ENCODE assay signal across 18 cellular contexts in genomic region chr2:191410646-191411436, GRCh38.
"Had no signal": no experiment of that assay in that cellular context is flagged by ENCODE, and none has a peak within 500 bp of the region (broad histone marks: within the 10 kb centered on the region; RNA-seq: fewer than 3 reads in every experiment).

No MANE protein-coding gene starts in this region.

- H3K36me3 ChIP-seq: ovary had no signal

- ATAC-seq: Right ventricle myocardium inferior; stimulated activated memory B cell treated with anti-CD40 and anti-IgM and Interleukin-4, amounts not matched to agents 10 μg/mL and 1 μg/mL and 100 μg/mL, for 72 hours; T-cell had no signal

- DNase-seq: activated CD4-positive, CD25-positive, alpha-beta regulatory T cell treated with anti-CD3 and anti-CD28 coated beads, Interleukin-2, amount 50 U/mL, for 72 hours; activated naive CD4-positive, alpha-beta T cell; activated naive CD8-positive, alpha-beta T cell treated with anti-CD3 and anti-CD28 coated beads, Interleukin-2, amount 10 ng/mL, durations not matched to agents 7 days and 5 days; body of pancreas; caudate nucleus; effector CD8-positive, alpha-beta T cell; hypothalamus; kidney glomerular epithelial cell; ovary; stimulated activated CD4-positive, alpha-beta T cell treated with anti-CD3 and anti-CD28 coated beads, Interleukin-12 subunit alpha, Interleukin-12 subunit beta, amount 100 ng/mL, for 4 hours; T-cell; T-helper 9 cell had no signal

- H3K9me3 ChIP-seq: body of pancreas, ovary, tibial nerve had no signal

- H3K27me3 ChIP-seq: body of pancreas, ovary, tibial nerve had no signal

- H3K4me1 Mint-ChIP-seq: stimulated activated memory B cell treated with anti-CD40 and anti-IgM and Interleukin-4, amounts not matched to agents 10 μg/mL and 1 μg/mL and 100 μg/mL, for 72 hours; T-cell had no signal

- H3K36me3 Mint-ChIP-seq: activated naive CD8-positive, alpha-beta T cell treated with anti-CD3 and anti-CD28 coated beads, Interleukin-2, amount 10 ng/mL, durations not matched to agents 7 days and 5 days; stimulated activated memory B cell treated with anti-CD40 and anti-IgM and Interleukin-4, amounts not matched to agents 10 μg/mL and 1 μg/mL and 100 μg/mL, for 72 hours; T-cell had no signal

- H3K27ac ChIP-seq: body of pancreas, epithelial cell of prostate, ovary, SK-N-MC had no signal

- H3K4me3 Mint-ChIP-seq: activated naive CD8-positive, alpha-beta T cell treated with anti-CD3 and anti-CD28 coated beads, Interleukin-2, amount 10 ng/mL, durations not matched to agents 7 days and 5 days; activated T-helper 1 cell treated with anti-CD3 and anti-CD28 coated beads, Interleukin-12 subunit alpha, Interleukin-12 subunit beta, Interleukin-2, Interleukin-4 antibody, amounts not matched to agents 30 ng/mL and 10 ng/mL and 1 ng/mL, durations not matched to agents 14 hours and 24 hours and 36 hours; stimulated activated memory B cell treated with anti-CD40 and anti-IgM and Interleukin-4, amounts not matched to agents 10 μg/mL and 1 μg/mL and 100 μg/mL, for 72 hours; T-cell had no signal

- H3K9me3 Mint-ChIP-seq: activated naive CD8-positive, alpha-beta T cell treated with anti-CD3 and anti-CD28 coated beads, Interleukin-2, amount 10 ng/mL, durations not matched to agents 7 days and 5 days; activated T-helper 1 cell treated with anti-CD3 and anti-CD28 coated beads, Interleukin-12 subunit alpha, Interleukin-12 subunit beta, Interleukin-2, Interleukin-4 antibody, amounts not matched to agents 30 ng/mL and 10 ng/mL and 1 ng/mL, durations not matched to agents 14 hours and 24 hours and 36 hours; stimulated activated memory B cell treated with anti-CD40 and anti-IgM and Interleukin-4, amounts not matched to agents 10 μg/mL and 1 μg/mL and 100 μg/mL, for 72 hours; T-cell had no signal

- H3K27ac Mint-ChIP-seq: activated naive CD8-positive, alpha-beta T cell treated with anti-CD3 and anti-CD28 coated beads, Interleukin-2, amount 10 ng/mL, durations not matched to agents 7 days and 5 days; activated T-helper 1 cell treated with anti-CD3 and anti-CD28 coated beads, Interleukin-12 subunit alpha, Interleukin-12 subunit beta, Interleukin-2, Interleukin-4 antibody, amounts not matched to agents 30 ng/mL and 10 ng/mL and 1 ng/mL, durations not matched to agents 14 hours and 24 hours and 36 hours; stimulated activated memory B cell treated with anti-CD40 and anti-IgM and Interleukin-4, amounts not matched to agents 10 μg/mL and 1 μg/mL and 100 μg/mL, for 72 hours; T-cell had no signal

- H3K4me3 ChIP-seq: body of pancreas, ovary, SK-N-MC, tibial nerve had no signal

- H3K27me3 Mint-ChIP-seq: activated naive CD8-positive, alpha-beta T cell treated with anti-CD3 and anti-CD28 coated beads, Interleukin-2, amount 10 ng/mL, durations not matched to agents 7 days and 5 days; stimulated activated memory B cell treated with anti-CD40 and anti-IgM and Interleukin-4, amounts not matched to agents 10 μg/mL and 1 μg/mL and 100 μg/mL, for 72 hours; T-cell had no signal
